8 cellular contexts compared by ENCODE assay signal in the genomic region with DNA sequence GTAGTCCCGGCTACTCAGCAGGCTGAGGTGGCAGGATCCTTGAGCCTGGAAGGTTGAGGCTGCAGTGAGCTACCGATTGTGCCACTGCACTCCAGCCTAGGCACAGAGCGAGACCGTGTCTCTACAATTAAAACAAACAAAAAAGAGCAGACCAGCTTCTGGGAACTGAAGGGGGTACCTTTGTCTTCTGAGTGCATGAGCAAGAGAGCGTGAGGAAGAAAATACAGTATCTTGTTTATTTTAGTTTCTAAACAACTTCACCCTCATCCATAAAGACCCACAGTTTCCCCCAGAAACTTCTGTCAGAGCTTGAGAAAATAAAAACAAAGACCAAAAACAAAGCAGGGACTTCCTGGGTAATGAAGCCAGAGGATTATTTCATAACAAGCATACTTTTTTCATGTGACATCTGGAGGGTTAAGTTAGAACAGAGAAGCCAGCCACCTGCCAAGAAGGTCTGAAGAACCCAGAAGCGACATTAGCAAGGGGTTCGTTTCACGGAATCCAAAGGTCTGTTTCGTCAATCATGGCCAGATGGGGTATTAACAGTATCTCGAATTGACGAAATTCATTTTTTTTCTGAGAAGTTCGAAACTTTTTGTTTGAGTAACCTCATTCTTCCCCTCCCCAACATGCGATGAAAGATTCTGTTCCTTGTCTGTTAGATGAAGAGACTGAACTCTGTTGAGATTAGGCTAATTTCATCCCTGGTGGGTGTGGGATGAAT. TPM values are rescaled to one million over a fixed set of nuclear protein-coding genes. Genes with fewer than 3 reads are reported as not detected.
DNase-seq lines count a peak whose midpoint lies in the region; ATAC-seq and TF ChIP-seq lines count a peak whose summit lies in the region.

No MANE protein-coding gene starts in this region.

- H3K9me3 ChIP-seq in PC-3 (ENCODE audit: low read length) = no peaks in the 10 kb centered on the region

- POLR2A ChIA-PET in PC-3 (lab: Charles Lee; ENCODE audit: unreplicated experiment) = no interaction called here

- no peak overlapping the region for H3K9ac ChIP-seq in PC-3 (ENCODE audit: low read length)

- H3K4me3 ChIP-seq in PC-3 (ENCODE audit: low read length) = no peak overlapping the region

- H3K79me2 ChIP-seq in PC-3 (ENCODE audit: low read length) = no peaks in the 10 kb centered on the region

- ATAC-seq in GM18498 (IDR thresholded peaks at IDR 0.05; ENCODE audit: unreplicated experiment) (peak; percentile 43), GM21447 (IDR thresholded peaks at IDR 0.05; ENCODE audit: unreplicated experiment) (peak; percentile 48), PC-3 (no peak)

- no peaks in the 10 kb centered on the region for H4K20me1 ChIP-seq in PC-3 (ENCODE audit: low read length)

- intact Hi-C loops in PC-3 (cut with micrococcal nuclease) = no loop called here

- no peak overlapping the region for H3K27ac ChIP-seq in PC-3 (ENCODE audit: low read length)

- peaks cover 4% of the 10 kb centered on the region; the same call in 1 of the 2 replicates for H3K27me3 ChIP-seq in PC-3 (ENCODE audit: low read length)

- no peaks in the 10 kb centered on the region for H3K36me3 ChIP-seq in PC-3 (ENCODE audit: low read depth, low read length)

- no peaks in the 10 kb centered on the region; the same call in 1 of the 2 replicates for H3K4me1 ChIP-seq in PC-3 (ENCODE audit: insufficient read depth, low read length)

- H3K9me2 ChIP-seq in PC-3 (replicated peaks; ENCODE audit: low read length) = no peaks in the 10 kb centered on the region

- H3K4me2 ChIP-seq in PC-3 (ENCODE audit: low read length) = no peak overlapping the region

- no peak for TF ChIP-seq CTCF in PC-3 (conservative IDR thresholded peaks at IDR 0.05; ENCODE audit: low read depth, low read length)

- BruUV-seq in PC-3 (replicated peaks; lab: Mats Ljungman, UMichigan) = no TSS peak

- peak; percentile 98 for DNase-seq in MV-4-11 (lab: John Stamatoyannopoulos, UW)
- peak; percentile 24 for DNase-seq in iris pigment epithelial cell (ENCODE audit: low read depth)
- DNase-seq in erythroblast (lab: John Stamatoyannopoulos, UW) = no peak
- DNase-seq in DMS79 treated with DMSO at 0.1 percent for 48 hours (lab: John Stamatoyannopoulos, UW) = no peak
- no peak for DNase-seq in PC-3
- no peak for DNase-seq in NCI-H748 treated with DMSO at 0.1 percent for 48 hours (lab: John Stamatoyannopoulos, UW)

- H3F3A ChIP-seq in PC-3 (ENCODE audit: low read length, unreplicated experiment) = no peaks in the 10 kb centered on the region

- no peak for TF ChIP-seq POLR2A in erythroblast (IDR thresholded peaks at IDR 0.05; ENCODE audit: low read length)

- CTCF ChIA-PET in PC-3 (lab: Charles Lee) = no interaction called here

- H2AFZ ChIP-seq in PC-3 (ENCODE audit: low read length) = no peak overlapping the region

RNA-seq across cellular contexts. Expression of gene IL2RA, which starts 10.2 kb away (rescaled TPM):
- total RNA-seq in PC-3 (2014; rRNA removed) = not detected in 2 replicates

RNA-seq across cellular contexts. Expression of gene RBM17, which starts 16.5 kb away (rescaled TPM):
- total RNA-seq in PC-3 (2014; rRNA removed) = 28.4 and 42.0 TPM in 2 replicates

Comparison
In these comparisons a context has a peak if more than half of its experiments do, and no peak if none do; other contexts are left out.
1. DNase-seq: peak in MV-4-11 (single experiment) and iris pigment epithelial cell (single experiment); none in erythroblast (0 of 2), DMS79 treated with DMSO at 0.1 percent for 48 hours (single experiment), PC-3 (single experiment) and NCI-H748 treated with DMSO at 0.1 percent for 48 hours (single experiment).